In genomic region chr1:213415686-213416380, GRCh38 we compare ENCODE assay signal across 18 cellular contexts.
"Had no signal": no experiment of that assay in that cellular context is flagged by ENCODE, and none has a peak within 500 bp of the region (broad histone marks: within the 10 kb centered on the region; RNA-seq: fewer than 3 reads in every experiment).

No MANE protein-coding gene starts in this region.

- H3K9me3 ChIP-seq: left ventricle myocardium inferior, spleen, suprapubic skin, upper lobe of right lung had no signal

- H3K36me3 ChIP-seq: left ventricle myocardium inferior, spleen, suprapubic skin, upper lobe of right lung had no signal

- H3K27ac Mint-ChIP-seq: activated naive CD8-positive, alpha-beta T cell treated with anti-CD3 and anti-CD28 coated beads, Interleukin-2, amount 10 ng/mL, durations not matched to agents 7 days and 5 days; natural killer cell; progenitor cell of endocrine pancreas; stimulated activated naive CD8-positive, alpha-beta T cell treated with anti-CD3 and anti-CD28 coated beads, Interleukin-15, Interleukin-2, amounts not matched to agents 100 ng/mL and 50 ng/mL, for 24 hours; T-cell had no signal

- H3K4me1 Mint-ChIP-seq: activated naive CD8-positive, alpha-beta T cell treated with anti-CD3 and anti-CD28 coated beads, Interleukin-2, amount 10 ng/mL, durations not matched to agents 7 days and 5 days; natural killer cell; T-cell had no signal

- H3K4me3 Mint-ChIP-seq: activated naive CD8-positive, alpha-beta T cell treated with anti-CD3 and anti-CD28 coated beads, Interleukin-2, amount 10 ng/mL, durations not matched to agents 7 days and 5 days; natural killer cell; stimulated activated naive CD8-positive, alpha-beta T cell treated with anti-CD3 and anti-CD28 coated beads, Interleukin-15, Interleukin-2, amounts not matched to agents 100 ng/mL and 50 ng/mL, for 24 hours; T-cell had no signal

- DNase-seq: activated CD4-positive, alpha-beta T cell treated with anti-CD3 and anti-CD28 coated beads, Interleukin-2, amount 50 U/mL, for 4 hours; activated CD4-positive, CD25-positive, alpha-beta regulatory T cell treated with anti-CD3 and anti-CD28 coated beads, Interleukin-2, amount 50 U/mL, for 72 hours; activated naive CD4-positive, alpha-beta T cell; activated naive CD8-positive, alpha-beta T cell treated with anti-CD3 and anti-CD28 coated beads, Interleukin-2, amount 10 ng/mL, durations not matched to agents 7 days and 5 days; activated T-cell treated with anti-CD3 and anti-CD28 coated beads for 4 hours; foreskin fibroblast; left ventricle myocardium inferior; natural killer cell; nucleus accumbens; spleen; T-cell; T-helper 9 cell; upper lobe of right lung had no signal

- H3K36me3 Mint-ChIP-seq: activated naive CD8-positive, alpha-beta T cell treated with anti-CD3 and anti-CD28 coated beads, Interleukin-2, amount 10 ng/mL, durations not matched to agents 7 days and 5 days; natural killer cell; T-cell had no signal

- H3K4me3 ChIP-seq: left ventricle myocardium inferior, SK-N-MC, spleen, suprapubic skin, upper lobe of right lung had no signal

- H3K27me3 Mint-ChIP-seq: activated naive CD8-positive, alpha-beta T cell treated with anti-CD3 and anti-CD28 coated beads, Interleukin-2, amount 10 ng/mL, durations not matched to agents 7 days and 5 days had no signal

- H3K27me3 ChIP-seq: suprapubic skin, upper lobe of right lung had no signal

- H3K4me1 ChIP-seq: spleen, suprapubic skin, upper lobe of right lung had no signal

- H3K9me3 Mint-ChIP-seq: activated naive CD8-positive, alpha-beta T cell treated with anti-CD3 and anti-CD28 coated beads, Interleukin-2, amount 10 ng/mL, durations not matched to agents 7 days and 5 days; natural killer cell; stimulated activated naive CD8-positive, alpha-beta T cell treated with anti-CD3 and anti-CD28 coated beads, Interleukin-15, Interleukin-2, amounts not matched to agents 100 ng/mL and 50 ng/mL, for 24 hours; T-cell had no signal

- H3K27ac ChIP-seq: left ventricle myocardium inferior, SK-N-MC, spleen, suprapubic skin, upper lobe of right lung had no signal

- ATAC-seq: natural killer cell, sciatic nerve, T-cell had no signal
